In genomic region chr17:1699891-1700290, GRCh38 we compare ENCODE assay signal across 3 cellular contexts. TPM values are rescaled to one million over a fixed set of nuclear protein-coding genes. Genes with fewer than 3 reads are reported as not detected.
"Had no signal": no experiment of that assay in that cellular context is flagged by ENCODE, and none has a peak within 500 bp of the region (broad histone marks: within the 10 kb centered on the region; RNA-seq: fewer than 3 reads in every experiment).

No MANE protein-coding gene starts in this region.

RNA-seq across cellular contexts. Expression of gene TLCD2, which starts 10.3 kb away (rescaled TPM):
- polyA plus RNA-seq: IgD-negative memory B cell had no signal

RNA-seq across cellular contexts. Expression of gene SERPINF2, which starts 42.8 kb away (rescaled TPM):
- total RNA-seq: IMR-90 had no signal
- polyA plus RNA-seq: IMR-90, K562 had no signal
